Comparison of ENCODE assay signal across 13 cellular contexts in the genomic region with DNA sequence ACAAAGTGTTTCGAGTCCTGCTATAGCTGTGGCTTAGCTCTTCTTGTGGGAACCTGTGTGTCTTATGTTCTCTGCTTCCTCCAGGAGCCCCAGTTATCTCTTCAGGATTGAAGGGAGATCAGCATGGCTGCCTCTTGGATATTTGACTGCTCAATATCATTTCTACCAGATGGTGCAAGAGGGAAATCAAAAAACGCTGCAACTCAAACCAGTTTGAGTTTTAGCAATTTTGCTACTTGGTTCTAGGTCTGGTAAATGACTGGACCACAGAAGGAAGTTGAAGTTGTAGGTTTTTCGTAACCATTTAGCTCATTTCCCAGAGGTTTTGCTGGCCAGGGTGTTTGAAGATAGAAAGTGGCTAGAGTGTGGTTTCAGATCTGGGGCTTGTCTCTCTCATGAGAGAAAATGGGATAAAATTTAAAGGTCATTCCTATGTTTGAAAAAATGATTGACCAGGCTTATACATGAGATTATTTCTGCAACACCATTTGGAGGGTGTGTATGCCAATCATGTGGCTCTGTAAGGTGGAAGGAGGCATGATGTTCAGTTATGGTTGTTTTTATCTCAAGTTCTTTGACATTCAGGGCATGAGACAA.
DNase-seq lines count a peak whose midpoint lies in the region; ATAC-seq and TF ChIP-seq lines count a peak whose summit lies in the region.
"Had no signal": no experiment of that assay in that cellular context is flagged by ENCODE, and none has a peak within 500 bp of the region (broad histone marks: within the 10 kb centered on the region; RNA-seq: fewer than 3 reads in every experiment).

No MANE protein-coding gene starts in this region.

- no peaks in the 10 kb centered on the region for H4K20me1 ChIP-seq in BLaER1 treated with 17β-estradiol and CSF1 and Interleukin-3, amounts not matched to agents 10 nM and 100 nM

- H3K9ac ChIP-seq in BLaER1 treated with 17β-estradiol and CSF1 and Interleukin-3, amounts not matched to agents 10 nM and 100 nM = peak overlapping the region; percentile 20 to 74 (median 54); a peak in 17 of 22 replicates
- H3K9ac ChIP-seq: SK-N-SH had no signal

- ATAC-seq in GM19438 (IDR thresholded peaks at IDR 0.05; ENCODE audit: low read depth, unreplicated experiment) (peak; percentile 75), HG03103 (IDR thresholded peaks at IDR 0.05; ENCODE audit: low read depth, unreplicated experiment) (peak; percentile 84), HG03095 (IDR thresholded peaks at IDR 0.05; ENCODE audit: unreplicated experiment) (no peak)
- ATAC-seq: gastrocnemius medialis had no signal

- H3K36me3 ChIP-seq in BLaER1 treated with 17β-estradiol and CSF1 and Interleukin-3, amounts not matched to agents 10 nM and 100 nM = no peaks in the 10 kb centered on the region
- H3K36me3 ChIP-seq: gastrocnemius medialis had no signal

- H3K27ac Mint-ChIP-seq in T-helper 1 cell treated with Interleukin-12 subunit alpha and Interleukin-12 subunit beta and Interleukin-4 antibody, amounts not matched to agents 30 μg/mL and 1 μg/mL, for 36 hours = peak overlapping the region; percentile 67

- H3K4me1 Mint-ChIP-seq in T-helper 1 cell treated with Interleukin-12 subunit alpha and Interleukin-12 subunit beta and Interleukin-4 antibody, amounts not matched to agents 30 μg/mL and 1 μg/mL, for 36 hours (ENCODE audit: low read depth) = peaks cover 24% of the 10 kb centered on the region

- H3K9me3 Mint-ChIP-seq in T-helper 1 cell treated with Interleukin-12 subunit alpha and Interleukin-12 subunit beta and Interleukin-4 antibody, amounts not matched to agents 30 μg/mL and 1 μg/mL, for 36 hours = peaks cover under 1% of the 10 kb centered on the region

- peaks cover 0 to 13% (median 5%) of the 10 kb centered on the region in 11 experiments; a peak in 6 of 22 replicates for H3K9me3 ChIP-seq in BLaER1 treated with 17β-estradiol and CSF1 and Interleukin-3, amounts not matched to agents 10 nM and 100 nM (replicated peaks in 1 of 11)
- H3K9me3 ChIP-seq: gastrocnemius medialis, SK-N-SH had no signal

- no peak for TF ChIP-seq CTCF in coronary artery (IDR thresholded peaks at IDR 0.05)

- H3K27ac ChIP-seq in BLaER1 treated with 17β-estradiol and CSF1 and Interleukin-3, amounts not matched to agents 10 nM and 100 nM = peak overlapping the region; percentile 60 to 88 (median 71)
- H3K27ac ChIP-seq in coronary artery = no peak overlapping the region
- H3K27ac ChIP-seq: gastrocnemius medialis had no signal

- peak overlapping the region; percentile 27 for H3K4me3 Mint-ChIP-seq in T-helper 1 cell treated with Interleukin-12 subunit alpha and Interleukin-12 subunit beta and Interleukin-4 antibody, amounts not matched to agents 30 μg/mL and 1 μg/mL, for 36 hours

- peak overlapping the region; percentile 34 to 89 (median 81) for H3K4me2 ChIP-seq in BLaER1 treated with 17β-estradiol and CSF1 and Interleukin-3, amounts not matched to agents 10 nM and 100 nM
- H3K4me2 ChIP-seq: SK-N-SH, smooth muscle cell had no signal

- DNase-seq in COLO829 (ENCODE audit: low spot score) = no peak
- no peak for DNase-seq in SHP77 (lab: John Stamatoyannopoulos, UW)
- no peak for DNase-seq in coronary artery (ENCODE audit: low spot score)
- DNase-seq: gastrocnemius medialis, mesenchymal stem cell, NCI-H2081, SK-N-SH had no signal

- H3K36me3 Mint-ChIP-seq in T-helper 1 cell treated with Interleukin-12 subunit alpha and Interleukin-12 subunit beta and Interleukin-4 antibody, amounts not matched to agents 30 μg/mL and 1 μg/mL, for 36 hours (ENCODE audit: low read depth) = peaks cover 6% of the 10 kb centered on the region

- H3K4me1 ChIP-seq in BLaER1 treated with 17β-estradiol and CSF1 and Interleukin-3, amounts not matched to agents 10 nM and 100 nM = peaks cover 28 to 64% (median 46%) of the 10 kb centered on the region in 10 experiments
- H3K4me1 ChIP-seq: gastrocnemius medialis had no signal

- peaks cover 0 to 28% (median 0%) of the 10 kb centered on the region in 11 experiments; a peak in 3 of 22 replicates for H3K27me3 ChIP-seq in BLaER1 treated with 17β-estradiol and CSF1 and Interleukin-3, amounts not matched to agents 10 nM and 100 nM
- H3K27me3 ChIP-seq: gastrocnemius medialis had no signal

- H3K4me3 ChIP-seq in BLaER1 treated with 17β-estradiol and CSF1 and Interleukin-3, amounts not matched to agents 10 nM and 100 nM = no peak overlapping the region; a peak in 3 of 20 replicates
- H3K4me3 ChIP-seq in coronary artery = no peak overlapping the region
- H3K4me3 ChIP-seq: gastrocnemius medialis, smooth muscle cell had no signal

- H3K27me3 Mint-ChIP-seq in T-helper 1 cell treated with Interleukin-12 subunit alpha and Interleukin-12 subunit beta and Interleukin-4 antibody, amounts not matched to agents 30 μg/mL and 1 μg/mL, for 36 hours (ENCODE audit: low read depth) = no peaks in the 10 kb centered on the region

Comparison
In these comparisons a context has a peak if more than half of its experiments do, and no peak if none do; other contexts are left out.
1. H3K27ac ChIP-seq: peak in BLaER1 treated with 17β-estradiol and CSF1 and Interleukin-3, amounts not matched to agents 10 nM and 100 nM (11 of 11); none in coronary artery (0 of 2).